ENCODE assay signal across 1 cellular context in genomic region chr9:35695801-35696420, GRCh38.
TF ChIP-seq lines count a peak whose summit lies in the region.

No MANE protein-coding gene starts in this region.

TF ChIP-seq in K562, 482 proteins besides CTCF, POLR2A, EP300 and RAD21:
- no peak for TF ChIP-seq BHLHE40 (IDR thresholded peaks at IDR 0.05; ENCODE audit: low read length)
- TF ChIP-seq YY1 (IDR thresholded peaks at IDR 0.05; ENCODE audit: borderline replicate concordance in 1 of 3, control insufficient read depth in 1 of 3, extremely low read depth in 1 of 3, insufficient read depth in 3 of 3, insufficient read length in 1 of 3, insufficient replicate concordance in 2 of 3, low read depth in 1 of 3, low read length in 2 of 3), result no peak
- no peak for TF ChIP-seq CHD7 (IDR thresholded peaks at IDR 0.05; ENCODE audit: low read depth, low read length)
- no peak for TF ChIP-seq ZNF507 (tag; conservative IDR thresholded peaks at IDR 0.05)
